1 cellular context compared by ENCODE assay signal in the genomic region with DNA sequence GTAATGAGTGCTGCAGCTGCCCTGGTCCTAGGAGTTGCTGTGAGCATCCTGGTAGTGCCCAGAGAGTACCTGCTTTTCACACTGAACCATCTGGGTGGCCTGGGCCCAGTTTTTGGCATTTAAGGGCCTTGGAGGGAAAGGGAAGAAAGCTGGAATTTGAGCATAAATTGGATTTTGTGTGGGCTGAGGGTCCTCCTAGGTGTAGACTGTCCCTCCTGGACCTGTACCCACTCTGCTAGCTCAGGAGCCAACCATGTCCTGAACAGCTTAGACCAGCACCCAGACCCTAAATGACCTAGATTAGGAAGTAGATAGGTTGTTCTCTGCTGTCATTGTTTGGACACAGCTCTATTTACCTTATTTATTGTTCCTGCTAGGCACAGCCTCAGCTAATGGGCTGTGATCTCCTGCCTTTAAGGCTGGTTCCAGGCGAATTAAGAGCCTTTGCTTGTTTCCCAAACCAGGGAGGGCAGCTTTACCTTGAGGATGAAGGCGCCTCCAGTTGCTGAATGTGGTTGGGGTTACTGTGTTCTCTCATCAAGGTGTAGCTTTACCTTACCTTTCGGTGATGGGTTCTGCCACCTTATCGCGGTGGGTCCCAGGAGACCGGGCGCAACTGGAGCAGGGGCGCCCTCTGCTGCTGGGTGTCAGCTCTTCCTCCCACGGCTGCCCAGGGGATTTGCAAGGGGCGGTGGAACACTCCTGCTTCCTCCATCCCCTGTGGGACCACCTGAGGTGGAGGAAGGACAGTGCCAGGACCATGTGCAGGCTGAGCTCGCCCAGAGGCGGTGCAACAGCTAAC.
TF ChIP-seq lines count a peak whose summit lies in the region.

No MANE protein-coding gene starts in this region.

TF ChIP-seq in HepG2, 621 proteins besides CTCF, POLR2A, EP300 and RAD21 (continued from another document and continues in another):
- TF ChIP-seq ZNF687 (CRISPR knock-in tag; IDR thresholded peaks at IDR 0.05) = peak; percentile 61
- no peak for TF ChIP-seq NONO (IDR thresholded peaks at IDR 0.05)
- peak; percentile 54; the same call in 1 of the 2 replicates for TF ChIP-seq NONO (CRISPR knock-in tag; conservative IDR thresholded peaks at IDR 0.05)
- no peak for TF ChIP-seq SOX6 (IDR thresholded peaks at IDR 0.05)
- TF ChIP-seq SOX6 (CRISPR knock-in tag; IDR thresholded peaks at IDR 0.05) = peak; percentile 18; the same call in 1 of the 2 replicates
- TF ChIP-seq GATAD2A (CRISPR knock-in tag; IDR thresholded peaks at IDR 0.05) = 0 out of 2 replicates have a peak, but pooled peaks have one; percentile 43
- TF ChIP-seq U2AF1 (optimal IDR thresholded peaks at IDR 0.05; ENCODE audit: low read depth, low read length) = peak; percentile 39
- no peak for TF ChIP-seq ZNF577 (CRISPR knock-in tag; IDR thresholded peaks at IDR 0.05; ENCODE audit: borderline replicate concordance, low read depth)
- TF ChIP-seq SALL2 (CRISPR knock-in tag; IDR thresholded peaks at IDR 0.05) = 0 out of 2 replicates have a peak, but pooled peaks have one; percentile 21
- TF ChIP-seq, protein P1, sequence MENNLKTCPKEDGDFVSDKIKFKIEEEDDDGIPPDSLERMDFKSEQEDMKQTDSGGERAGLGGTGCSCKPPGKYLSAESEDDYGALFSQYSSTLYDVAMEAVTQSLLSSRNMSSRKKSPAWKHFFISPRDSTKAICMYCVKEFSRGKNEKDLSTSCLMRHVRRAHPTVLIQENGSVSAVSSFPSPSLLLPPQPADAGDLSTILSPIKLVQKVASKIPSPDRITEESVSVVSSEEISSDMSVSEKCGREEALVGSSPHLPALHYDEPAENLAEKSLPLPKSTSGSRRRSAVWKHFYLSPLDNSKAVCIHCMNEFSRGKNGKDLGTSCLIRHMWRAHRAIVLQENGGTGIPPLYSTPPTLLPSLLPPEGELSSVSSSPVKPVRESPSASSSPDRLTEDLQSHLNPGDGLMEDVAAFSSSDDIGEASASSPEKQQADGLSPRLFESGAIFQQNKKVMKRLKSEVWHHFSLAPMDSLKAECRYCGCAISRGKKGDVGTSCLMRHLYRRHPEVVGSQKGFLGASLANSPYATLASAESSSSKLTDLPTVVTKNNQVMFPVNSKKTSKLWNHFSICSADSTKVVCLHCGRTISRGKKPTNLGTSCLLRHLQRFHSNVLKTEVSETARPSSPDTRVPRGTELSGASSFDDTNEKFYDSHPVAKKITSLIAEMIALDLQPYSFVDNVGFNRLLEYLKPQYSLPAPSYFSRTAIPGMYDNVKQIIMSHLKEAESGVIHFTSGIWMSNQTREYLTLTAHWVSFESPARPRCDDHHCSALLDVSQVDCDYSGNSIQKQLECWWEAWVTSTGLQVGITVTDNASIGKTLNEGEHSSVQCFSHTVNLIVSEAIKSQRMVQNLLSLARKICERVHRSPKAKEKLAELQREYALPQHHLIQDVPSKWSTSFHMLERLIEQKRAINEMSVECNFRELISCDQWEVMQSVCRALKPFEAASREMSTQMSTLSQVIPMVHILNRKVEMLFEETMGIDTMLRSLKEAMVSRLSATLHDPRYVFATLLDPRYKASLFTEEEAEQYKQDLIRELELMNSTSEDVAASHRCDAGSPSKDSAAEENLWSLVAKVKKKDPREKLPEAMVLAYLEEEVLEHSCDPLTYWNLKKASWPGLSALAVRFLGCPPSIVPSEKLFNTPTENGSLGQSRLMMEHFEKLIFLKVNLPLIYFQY (CRISPR knock-in tag; IDR thresholded peaks at IDR 0.05; ENCODE audit: borderline replicate concordance) = 0 out of 2 replicates have a peak, but pooled peaks have one; percentile 18
- TF ChIP-seq JUNB (CRISPR knock-in tag; IDR thresholded peaks at IDR 0.05; ENCODE audit: borderline replicate concordance) = 0 out of 2 replicates have a peak, but pooled peaks have one; percentile 23
- TF ChIP-seq ATF6 (CRISPR knock-in tag; conservative IDR thresholded peaks at IDR 0.05) = no peak
- TF ChIP-seq THAP11 (CRISPR knock-in tag; IDR thresholded peaks at IDR 0.05) = peak; percentile 55; the same call in 1 of the 2 replicates
- TF ChIP-seq, protein P2, sequence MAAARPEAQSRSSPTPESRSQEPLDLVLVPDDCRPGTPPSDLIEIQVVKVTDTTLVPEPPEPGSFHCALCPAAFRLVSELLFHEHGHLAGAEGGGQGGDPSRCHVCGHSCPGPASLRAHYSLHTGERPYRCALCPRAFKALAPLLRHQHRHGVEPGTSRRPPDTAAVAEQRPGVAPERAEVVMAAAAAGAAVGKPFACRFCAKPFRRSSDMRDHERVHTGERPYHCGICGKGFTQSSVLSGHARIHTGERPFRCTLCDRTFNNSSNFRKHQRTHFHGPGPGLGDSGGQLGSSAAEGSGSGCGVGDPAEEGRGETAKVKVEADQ (CRISPR knock-in tag; IDR thresholded peaks at IDR 0.05; ENCODE audit: borderline replicate concordance) = peak; percentile 25; the same call in 1 of the 2 replicates
- no peak for TF ChIP-seq MAFK (conservative IDR thresholded peaks at IDR 0.05 in 1 of 2, IDR thresholded peaks at IDR 0.05 in 1 of 2; ENCODE audit: low read length in 2 of 2)
- peak; percentile 35 for TF ChIP-seq ZFP36 (IDR thresholded peaks at IDR 0.05; ENCODE audit: borderline replicate concordance, low read depth, low read length, partially characterized antibody)
- TF ChIP-seq ATF5 (CRISPR knock-in tag; IDR thresholded peaks at IDR 0.05; ENCODE audit: low read depth) = no peak
- no peak for TF ChIP-seq KMT2B (CRISPR knock-in tag; IDR thresholded peaks at IDR 0.05)
- TF ChIP-seq, protein P3, sequence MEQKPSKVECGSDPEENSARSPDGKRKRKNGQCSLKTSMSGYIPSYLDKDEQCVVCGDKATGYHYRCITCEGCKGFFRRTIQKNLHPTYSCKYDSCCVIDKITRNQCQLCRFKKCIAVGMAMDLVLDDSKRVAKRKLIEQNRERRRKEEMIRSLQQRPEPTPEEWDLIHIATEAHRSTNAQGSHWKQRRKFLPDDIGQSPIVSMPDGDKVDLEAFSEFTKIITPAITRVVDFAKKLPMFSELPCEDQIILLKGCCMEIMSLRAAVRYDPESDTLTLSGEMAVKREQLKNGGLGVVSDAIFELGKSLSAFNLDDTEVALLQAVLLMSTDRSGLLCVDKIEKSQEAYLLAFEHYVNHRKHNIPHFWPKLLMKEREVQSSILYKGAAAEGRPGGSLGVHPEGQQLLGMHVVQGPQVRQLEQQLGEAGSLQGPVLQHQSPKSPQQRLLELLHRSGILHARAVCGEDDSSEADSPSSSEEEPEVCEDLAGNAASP (CRISPR knock-in tag; IDR thresholded peaks at IDR 0.05; ENCODE audit: borderline replicate concordance) = peak; percentile 59; the same call in 1 of the 2 replicates
- TF ChIP-seq, protein P4, sequence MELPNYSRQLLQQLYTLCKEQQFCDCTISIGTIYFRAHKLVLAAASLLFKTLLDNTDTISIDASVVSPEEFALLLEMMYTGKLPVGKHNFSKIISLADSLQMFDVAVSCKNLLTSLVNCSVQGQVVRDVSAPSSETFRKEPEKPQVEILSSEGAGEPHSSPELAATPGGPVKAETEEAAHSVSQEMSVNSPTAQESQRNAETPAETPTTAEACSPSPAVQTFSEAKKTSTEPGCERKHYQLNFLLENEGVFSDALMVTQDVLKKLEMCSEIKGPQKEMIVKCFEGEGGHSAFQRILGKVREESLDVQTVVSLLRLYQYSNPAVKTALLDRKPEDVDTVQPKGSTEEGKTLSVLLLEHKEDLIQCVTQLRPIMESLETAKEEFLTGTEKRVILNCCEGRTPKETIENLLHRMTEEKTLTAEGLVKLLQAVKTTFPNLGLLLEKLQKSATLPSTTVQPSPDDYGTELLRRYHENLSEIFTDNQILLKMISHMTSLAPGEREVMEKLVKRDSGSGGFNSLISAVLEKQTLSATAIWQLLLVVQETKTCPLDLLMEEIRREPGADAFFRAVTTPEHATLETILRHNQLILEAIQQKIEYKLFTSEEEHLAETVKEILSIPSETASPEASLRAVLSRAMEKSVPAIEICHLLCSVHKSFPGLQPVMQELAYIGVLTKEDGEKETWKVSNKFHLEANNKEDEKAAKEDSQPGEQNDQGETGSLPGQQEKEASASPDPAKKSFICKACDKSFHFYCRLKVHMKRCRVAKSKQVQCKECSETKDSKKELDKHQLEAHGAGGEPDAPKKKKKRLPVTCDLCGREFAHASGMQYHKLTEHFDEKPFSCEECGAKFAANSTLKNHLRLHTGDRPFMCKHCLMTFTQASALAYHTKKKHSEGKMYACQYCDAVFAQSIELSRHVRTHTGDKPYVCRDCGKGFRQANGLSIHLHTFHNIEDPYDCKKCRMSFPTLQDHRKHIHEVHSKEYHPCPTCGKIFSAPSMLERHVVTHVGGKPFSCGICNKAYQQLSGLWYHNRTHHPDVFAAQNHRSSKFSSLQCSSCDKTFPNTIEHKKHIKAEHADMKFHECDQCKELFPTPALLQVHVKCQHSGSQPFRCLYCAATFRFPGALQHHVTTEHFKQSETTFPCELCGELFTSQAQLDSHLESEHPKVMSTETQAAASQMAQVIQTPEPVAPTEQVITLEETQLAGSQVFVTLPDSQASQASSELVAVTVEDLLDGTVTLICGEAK (IDR thresholded peaks at IDR 0.05) = no peak
- TF ChIP-seq, protein P4 (CRISPR knock-in tag; IDR thresholded peaks at IDR 0.05) = peak; percentile 73; the same call in 1 of the 2 replicates
- 0 out of 2 replicates have a peak, but pooled peaks have one; percentile 37 for TF ChIP-seq NFKBIZ (CRISPR knock-in tag; IDR thresholded peaks at IDR 0.05)
- no peak for TF ChIP-seq RXRB (CRISPR knock-in tag; IDR thresholded peaks at IDR 0.05; ENCODE audit: borderline replicate concordance)
- peak; percentile 31; the same call in 1 of the 2 replicates for TF ChIP-seq FOSL2 (CRISPR knock-in tag; IDR thresholded peaks at IDR 0.05)
- TF ChIP-seq NR1H2 (CRISPR knock-in tag; IDR thresholded peaks at IDR 0.05; ENCODE audit: borderline replicate concordance, low read depth) = no peak
- TF ChIP-seq KAT8 (CRISPR knock-in tag; IDR thresholded peaks at IDR 0.05) = peak; percentile 35; the same call in 1 of the 2 replicates
- TF ChIP-seq FOXA3 (CRISPR knock-in tag; IDR thresholded peaks at IDR 0.05) = 0 out of 2 replicates have a peak, but pooled peaks have one; percentile 15
- TF ChIP-seq ZNF878 (CRISPR knock-in tag; IDR thresholded peaks at IDR 0.05) = no peak
